1 cellular context compared by ENCODE assay signal in genomic region chr11:59669611-59670009, GRCh38.
A peak's percentile ranks its signal among the peaks of the same experiment; 100 is the strongest.
TF ChIP-seq lines count a peak whose summit lies in the region.

No MANE protein-coding gene starts in this region.

TF ChIP-seq in HepG2, 621 proteins besides CTCF, POLR2A, EP300 and RAD21 (continued from another document and continues in another):
- no peak; the same call in 1 of the 2 replicates for TF ChIP-seq YEATS2 (CRISPR knock-in tag; IDR thresholded peaks at IDR 0.05; ENCODE audit: borderline replicate concordance)
- 0 out of 2 replicates have a peak, but pooled peaks have one; percentile 12 for TF ChIP-seq NFAT5 (CRISPR knock-in tag; IDR thresholded peaks at IDR 0.05)
- TF ChIP-seq KMT2A (CRISPR knock-in tag; IDR thresholded peaks at IDR 0.05) = no peak
- TF ChIP-seq XRCC5 (optimal IDR thresholded peaks at IDR 0.05; ENCODE audit: low read length) = peak; percentile 1
- 0 out of 2 replicates have a peak, but pooled peaks have one; percentile 55 for TF ChIP-seq RORA (CRISPR knock-in tag; IDR thresholded peaks at IDR 0.05)
- TF ChIP-seq ZNF124 (CRISPR knock-in tag; IDR thresholded peaks at IDR 0.05) = 0 out of 2 replicates have a peak, but pooled peaks have one; percentile 15
- no peak for TF ChIP-seq ZUFSP (CRISPR knock-in tag; IDR thresholded peaks at IDR 0.05; ENCODE audit: borderline replicate concordance)
- peak; percentile 46 for TF ChIP-seq ZNF317 (CRISPR knock-in tag; IDR thresholded peaks at IDR 0.05)
- no peak for TF ChIP-seq PATZ1 (CRISPR knock-in tag; IDR thresholded peaks at IDR 0.05)
- TF ChIP-seq GPN1 (CRISPR knock-in tag; IDR thresholded peaks at IDR 0.05; ENCODE audit: borderline replicate concordance) = no peak
- no peak for TF ChIP-seq ZNF275 (CRISPR knock-in tag; IDR thresholded peaks at IDR 0.05; ENCODE audit: borderline replicate concordance)
- no peak for TF ChIP-seq ZNF850 (CRISPR knock-in tag; conservative IDR thresholded peaks at IDR 0.05)
- no peak for TF ChIP-seq SETDB1 (CRISPR knock-in tag; IDR thresholded peaks at IDR 0.05; ENCODE audit: borderline replicate concordance)
- TF ChIP-seq SNAI1 (CRISPR knock-in tag; IDR thresholded peaks at IDR 0.05; ENCODE audit: borderline replicate concordance) = no peak
- no peak for TF ChIP-seq MEF2D (CRISPR knock-in tag; IDR thresholded peaks at IDR 0.05)
- TF ChIP-seq SP2 (CRISPR knock-in tag; IDR thresholded peaks at IDR 0.05) = no peak
- TF ChIP-seq HOXA3 (CRISPR knock-in tag; IDR thresholded peaks at IDR 0.05) = 0 out of 2 replicates have a peak, but pooled peaks have one; percentile 9
- TF ChIP-seq HNRNPH1 (optimal IDR thresholded peaks at IDR 0.05; ENCODE audit: low read depth, low read length) = no peak
- TF ChIP-seq PAF1 (CRISPR knock-in tag; IDR thresholded peaks at IDR 0.05) = no peak
- TF ChIP-seq MTA1 (CRISPR knock-in tag; IDR thresholded peaks at IDR 0.05; ENCODE audit: borderline replicate concordance) = 0 out of 2 replicates have a peak, but pooled peaks have one; percentile 12
- 0 out of 2 replicates have a peak, but pooled peaks have one; percentile 46 for TF ChIP-seq NRL (CRISPR knock-in tag; IDR thresholded peaks at IDR 0.05; ENCODE audit: borderline replicate concordance)
- TF ChIP-seq ATF5 (CRISPR knock-in tag; IDR thresholded peaks at IDR 0.05; ENCODE audit: low read depth) = no peak
- 0 out of 2 replicates have a peak, but pooled peaks have one; percentile 25 for TF ChIP-seq ZNF646 (CRISPR knock-in tag; IDR thresholded peaks at IDR 0.05)
- TF ChIP-seq ZNF652 (CRISPR knock-in tag; IDR thresholded peaks at IDR 0.05; ENCODE audit: borderline replicate concordance, low read depth) = no peak
- peak; percentile 58 for TF ChIP-seq AGO2 (optimal IDR thresholded peaks at IDR 0.05; ENCODE audit: low read depth, low read length)
- TF ChIP-seq ZNF704 (CRISPR knock-in tag; IDR thresholded peaks at IDR 0.05; ENCODE audit: borderline replicate concordance) = no peak
- 0 out of 2 replicates have a peak, but pooled peaks have one; percentile 3 for TF ChIP-seq ZNF792 (CRISPR knock-in tag; IDR thresholded peaks at IDR 0.05)
- TF ChIP-seq ZNF362 (CRISPR knock-in tag; IDR thresholded peaks at IDR 0.05; ENCODE audit: borderline replicate concordance) = peak; percentile 32; the same call in 1 of the 2 replicates
- TF ChIP-seq ATRX (CRISPR knock-in tag; IDR thresholded peaks at IDR 0.05; ENCODE audit: borderline replicate concordance) = no peak
- TF ChIP-seq SALL1 (CRISPR knock-in tag; IDR thresholded peaks at IDR 0.05) = 0 out of 2 replicates have a peak, but pooled peaks have one; percentile 29
- peak; percentile 89; the same call in 1 of the 2 replicates for TF ChIP-seq ZNF17 (CRISPR knock-in tag; IDR thresholded peaks at IDR 0.05)
- TF ChIP-seq CEBPG (CRISPR knock-in tag; IDR thresholded peaks at IDR 0.05) = peak; percentile 67
- no peak for TF ChIP-seq YY1 (IDR thresholded peaks at IDR 0.05; ENCODE audit: insufficient read depth, insufficient replicate concordance, low read depth, low read length)
- TF ChIP-seq MED8 (CRISPR knock-in tag; IDR thresholded peaks at IDR 0.05; ENCODE audit: insufficient replicate concordance) = no peak
- TF ChIP-seq GTF3A (CRISPR knock-in tag; conservative IDR thresholded peaks at IDR 0.05) = no peak
- no peak for TF ChIP-seq ZFP62 (CRISPR knock-in tag; IDR thresholded peaks at IDR 0.05)
- peak; percentile 34; the same call in 1 of the 2 replicates for TF ChIP-seq ZFY (CRISPR knock-in tag; IDR thresholded peaks at IDR 0.05)
- TF ChIP-seq ARNTL (CRISPR knock-in tag; IDR thresholded peaks at IDR 0.05) = no peak
- no peak for TF ChIP-seq CBFB (CRISPR knock-in tag; IDR thresholded peaks at IDR 0.05)
- peak; percentile 46; the same call in 1 of the 2 replicates for TF ChIP-seq HES4 (CRISPR knock-in tag; IDR thresholded peaks at IDR 0.05; ENCODE audit: borderline replicate concordance)
- TF ChIP-seq HNRNPUL1 (IDR thresholded peaks at IDR 0.05; ENCODE audit: low read depth, low read length) = no peak
- TF ChIP-seq KLF13 (CRISPR knock-in tag; IDR thresholded peaks at IDR 0.05) = 0 out of 2 replicates have a peak, but pooled peaks have one; percentile 12
